1 cellular context compared by ENCODE assay signal in the genomic region with DNA sequence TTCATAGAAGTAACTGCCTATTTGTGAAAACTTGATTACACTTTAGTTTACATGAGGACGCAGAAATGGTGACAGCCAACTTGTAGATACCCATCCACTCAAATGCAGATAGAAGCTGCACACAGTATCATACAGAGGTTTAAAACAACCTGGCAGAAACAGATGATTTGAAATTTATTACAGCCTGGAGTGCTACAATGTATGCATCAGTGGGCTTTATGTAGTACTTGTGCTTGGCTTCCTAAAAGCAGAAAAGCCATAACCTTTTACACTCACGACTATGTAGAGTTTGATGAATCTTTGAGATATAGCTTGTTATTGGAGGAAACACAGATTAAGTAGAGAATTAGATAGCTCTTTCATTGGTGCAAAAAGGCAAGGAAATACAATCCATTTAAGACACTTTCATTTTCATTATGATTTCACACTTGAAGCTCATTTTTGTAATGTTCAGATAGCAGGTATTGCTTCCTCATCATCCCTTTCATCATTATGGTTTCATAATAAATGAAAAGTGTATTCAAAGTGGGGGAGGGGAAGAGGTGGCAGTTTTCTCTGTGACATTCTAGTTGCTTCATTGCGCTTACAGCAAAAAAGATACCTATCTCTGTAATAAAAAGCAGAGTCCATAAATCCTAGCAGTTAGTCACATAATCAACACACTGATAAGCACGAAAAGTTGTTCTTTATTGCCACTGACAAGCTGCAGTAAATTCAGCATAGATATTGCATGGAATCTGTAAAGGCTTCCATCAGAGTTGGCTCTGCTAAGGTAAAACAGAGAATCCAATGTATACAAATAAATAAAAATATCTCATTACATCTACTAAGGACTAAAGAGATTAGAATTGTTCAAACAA.
TF ChIP-seq lines count a peak whose summit lies in the region.

No MANE protein-coding gene starts in this region.

TF ChIP-seq in WTC11, 78 proteins besides CTCF, POLR2A, EP300 and RAD21 (continued from another document):
- TF ChIP-seq HMGXB4 (CRISPR knock-in tag; IDR thresholded peaks at IDR 0.05) (no peak), ESRRA (CRISPR knock-in tag; IDR thresholded peaks at IDR 0.05; ENCODE audit: borderline replicate concordance) (no peak), ZNF263 (CRISPR knock-in tag; IDR thresholded peaks at IDR 0.05; ENCODE audit: low read depth) (no peak), ZNF232 (CRISPR knock-in tag; IDR thresholded peaks at IDR 0.05) (no peak), ATF1 (CRISPR knock-in tag; IDR thresholded peaks at IDR 0.05) (no peak), GABPB1 (CRISPR knock-in tag; IDR thresholded peaks at IDR 0.05) (no peak), FOXJ3 (CRISPR knock-in tag; IDR thresholded peaks at IDR 0.05; ENCODE audit: borderline replicate concordance) (no peak)
- TF ChIP-seq, protein P1, sequence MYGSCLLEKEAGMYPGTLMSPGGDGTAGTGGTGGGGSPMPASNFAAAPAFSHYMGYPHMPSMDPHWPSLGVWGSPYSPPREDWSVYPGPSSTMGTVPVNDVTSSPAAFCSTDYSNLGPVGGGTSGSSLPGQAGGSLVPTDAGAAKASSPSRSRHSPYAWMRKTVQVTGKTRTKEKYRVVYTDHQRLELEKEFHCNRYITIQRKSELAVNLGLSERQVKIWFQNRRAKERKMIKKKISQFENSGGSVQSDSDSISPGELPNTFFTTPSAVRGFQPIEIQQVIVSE (CRISPR knock-in tag; IDR thresholded peaks at IDR 0.05; ENCODE audit: borderline replicate concordance): no peak
